8 cellular contexts compared by ENCODE assay signal in the genomic region with DNA sequence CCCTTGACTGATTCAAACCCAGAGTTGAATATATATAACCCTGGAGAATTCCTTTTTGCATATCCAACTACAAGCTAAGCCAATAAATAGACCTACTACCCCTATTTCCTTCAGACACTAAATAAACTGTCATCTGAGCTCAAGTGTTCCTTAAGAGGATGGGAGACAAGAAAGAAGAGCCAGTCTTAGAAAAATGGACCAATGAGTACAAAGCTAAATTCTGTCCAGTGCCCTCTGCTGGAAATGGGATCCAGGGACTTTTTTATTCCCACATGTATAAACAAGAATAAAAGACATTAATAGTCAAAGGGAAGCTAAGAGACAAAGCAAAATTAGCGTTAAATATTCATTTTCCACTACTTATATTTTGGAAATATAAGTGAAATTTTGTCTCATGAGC. TPM values are rescaled to one million over a fixed set of nuclear protein-coding genes. Genes with fewer than 3 reads are reported as not detected.
DNase-seq lines count a peak whose midpoint lies in the region; ATAC-seq and TF ChIP-seq lines count a peak whose summit lies in the region.

No MANE protein-coding gene starts in this region.

- peaks cover 4% of the 10 kb centered on the region; the same call in 1 of the 2 replicates for H3K4me1 ChIP-seq in BE2C

- H3K27me3 Mint-ChIP-seq in HFFc6 (ENCODE audit: insufficient read depth) (peaks cover 28% of the 10 kb centered on the region), memory B cell (no peaks in the 10 kb centered on the region)

- H3K4me3 Mint-ChIP-seq in HFFc6 (no peak overlapping the region), memory B cell (no peak overlapping the region)

- H3K4me3 ChIP-seq in BE2C (ENCODE audit: low read depth, low read length) (no peak overlapping the region), astrocyte of the cerebellum (ENCODE audit: low read depth, low read length) (no peak overlapping the region)

- H3K36me3 ChIP-seq in BE2C = peaks cover 79% of the 10 kb centered on the region

- H3K9me3 Mint-ChIP-seq in HFFc6 (peaks cover 16% of the 10 kb centered on the region), memory B cell (no peaks in the 10 kb centered on the region)

- DNase-seq in BE2C (no peak), HFFc6 (peak; percentile 43), astrocyte of the cerebellum (ENCODE audit: low read depth) (no peak), memory B cell (ENCODE audit: low spot score in 2 of 2) (no peak), NCI-H1436 (lab: John Stamatoyannopoulos, UW) (no peak), SIG-M5 treated with dmso at 0.1 percent for 504 hours (lab: John Stamatoyannopoulos, UW; ENCODE audit: unreplicated experiment) (no peak), hippocampal formation (lab: John Stamatoyannopoulos, UW) (no peak)

- H3K27me3 ChIP-seq in BE2C = no peaks in the 10 kb centered on the region

- H3K4me1 Mint-ChIP-seq in HFFc6 (ENCODE audit: low read depth) (peaks cover 82% of the 10 kb centered on the region), memory B cell (peaks cover 44% of the 10 kb centered on the region)

- no peak for ATAC-seq in memory B cell (ENCODE audit: low read depth)
- ATAC-seq in GM21515 (IDR thresholded peaks at IDR 0.05; ENCODE audit: unreplicated experiment) = no peak

- no peaks in the 10 kb centered on the region for H3K9me3 ChIP-seq in BE2C

- H3K36me3 Mint-ChIP-seq in HFFc6 (ENCODE audit: low read depth) (peaks cover 74% of the 10 kb centered on the region), memory B cell (peaks cover 34% of the 10 kb centered on the region)

- peak overlapping the region; percentile 70 for H3K27ac Mint-ChIP-seq in HFFc6
- H3K27ac Mint-ChIP-seq in memory B cell = peak overlapping the region; percentile 88

- in situ Hi-C loops in astrocyte of the cerebellum (cut with HindIII; ENCODE audit: low sequenced_read_pairs) = loop anchor here (5.0 kb wide), 1 partner anchor 50 kb away; no protein-coding TSS in a partner anchor

- TF ChIP-seq CTCF in BE2C (IDR thresholded peaks at IDR 0.05; ENCODE audit: low read depth, low read length) (peak; percentile 43), HFFc6 (IDR thresholded peaks at IDR 0.05) (peak; percentile 68), astrocyte of the cerebellum (IDR thresholded peaks at IDR 0.05; ENCODE audit: low read depth, low read length, missing control alignments) (peak; percentile 44)

RNA-seq across cellular contexts. Expression of a gene that starts 4.8 kb away (rescaled TPM):
- 81.1 TPM for polyA plus RNA-seq in BE2C (2012; ENCODE audit: insufficient read depth, insufficient read length, low read depth)
- total RNA-seq in HFFc6 (2021; fragmentation: NEBNext Ultra II Directional; extraction: Animal tissue kit (Norgen Biotek cat#: 25700)) = 10 to 100 TPM; 62.4 to 75.4 (median 71.2) TPM

RNA-seq across cellular contexts. Expression of a gene that starts 5.4 kb away (rescaled TPM):
- 158 TPM for polyA plus RNA-seq in BE2C (2012; ENCODE audit: insufficient read depth, insufficient read length, low read depth)
- 10 to 100 TPM; 50.7 to 63.4 (median 56.1) TPM for total RNA-seq in HFFc6 (2021; fragmentation: NEBNext Ultra II Directional; extraction: Animal tissue kit (Norgen Biotek cat#: 25700))

RNA-seq across cellular contexts. Expression of a gene that starts 14.5 kb away (rescaled TPM):
- polyA plus RNA-seq in BE2C (2012; ENCODE audit: insufficient read depth, insufficient read length, low read depth) = 9.2 TPM
- 1 to 10 TPM; 5.2 to 9.3 (median 5.9) TPM for total RNA-seq in HFFc6 (2021; fragmentation: NEBNext Ultra II Directional; extraction: Animal tissue kit (Norgen Biotek cat#: 25700))

RNA-seq across cellular contexts. Expression of a gene that starts 34.7 kb away (rescaled TPM):
- polyA plus RNA-seq in BE2C (2012; ENCODE audit: insufficient read depth, insufficient read length, low read depth) = 30.7 TPM
- total RNA-seq in HFFc6 (2021; fragmentation: NEBNext Ultra II Directional; extraction: Animal tissue kit (Norgen Biotek cat#: 25700)) = 10 to 100 TPM; 12.0 to 19.2 (median 16.4) TPM

RNA-seq across cellular contexts. Expression of a gene that starts 41.0 kb away (rescaled TPM):
- 127 TPM for polyA plus RNA-seq in BE2C (2012; ENCODE audit: insufficient read depth, insufficient read length, low read depth)
- total RNA-seq in HFFc6 (2021; fragmentation: NEBNext Ultra II Directional; extraction: Animal tissue kit (Norgen Biotek cat#: 25700)) = 10 to 100 TPM; 51.3 to 69.3 (median 63.1) TPM
